ENCODE assay signal across 1 cellular context in the genomic region with DNA sequence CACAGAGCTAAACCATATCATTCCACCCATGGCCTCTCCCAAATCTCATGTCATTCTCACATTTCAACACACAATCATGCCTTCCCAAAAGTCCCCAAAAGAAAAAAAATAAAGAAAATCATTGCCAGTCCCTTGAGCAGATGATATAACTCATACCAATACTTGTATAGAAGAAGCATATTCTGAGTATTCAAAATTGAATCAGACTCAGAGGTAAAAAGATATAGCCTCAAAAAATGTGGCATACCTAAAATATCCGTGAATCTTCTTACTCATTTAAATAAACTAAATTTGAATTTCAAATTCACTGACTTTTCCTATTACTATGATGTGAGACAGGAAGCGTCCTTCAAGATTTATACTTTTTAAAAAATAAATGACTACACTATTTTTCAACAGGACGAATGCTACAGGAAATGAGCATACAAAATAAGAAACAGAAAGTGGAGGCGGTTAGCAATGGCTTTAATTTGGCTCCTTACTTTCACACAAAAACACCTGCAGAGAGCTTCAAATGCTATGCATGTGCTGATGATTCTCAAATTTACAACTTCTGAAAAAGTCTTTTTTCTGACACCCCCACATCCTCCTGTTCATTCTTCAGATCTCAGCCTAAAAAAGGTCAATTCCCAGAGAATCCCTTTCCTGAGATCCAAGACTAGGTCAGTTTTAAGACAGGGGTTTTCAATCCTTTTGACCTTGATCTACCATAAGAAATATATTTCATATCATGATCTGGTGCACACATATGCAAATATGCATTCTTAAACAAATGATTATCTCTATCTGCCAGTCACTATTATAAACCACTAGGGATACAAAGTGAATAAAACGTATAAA.
TF ChIP-seq lines count a peak whose summit lies in the region.

No MANE protein-coding gene starts in this region.

TF ChIP-seq in SK-N-SH treated with all-trans-retinoic acid at 6 μM for 48 hours, 23 proteins besides CTCF, POLR2A, EP300 and RAD21 (continued from another document):
- TF ChIP-seq, protein P1, sequence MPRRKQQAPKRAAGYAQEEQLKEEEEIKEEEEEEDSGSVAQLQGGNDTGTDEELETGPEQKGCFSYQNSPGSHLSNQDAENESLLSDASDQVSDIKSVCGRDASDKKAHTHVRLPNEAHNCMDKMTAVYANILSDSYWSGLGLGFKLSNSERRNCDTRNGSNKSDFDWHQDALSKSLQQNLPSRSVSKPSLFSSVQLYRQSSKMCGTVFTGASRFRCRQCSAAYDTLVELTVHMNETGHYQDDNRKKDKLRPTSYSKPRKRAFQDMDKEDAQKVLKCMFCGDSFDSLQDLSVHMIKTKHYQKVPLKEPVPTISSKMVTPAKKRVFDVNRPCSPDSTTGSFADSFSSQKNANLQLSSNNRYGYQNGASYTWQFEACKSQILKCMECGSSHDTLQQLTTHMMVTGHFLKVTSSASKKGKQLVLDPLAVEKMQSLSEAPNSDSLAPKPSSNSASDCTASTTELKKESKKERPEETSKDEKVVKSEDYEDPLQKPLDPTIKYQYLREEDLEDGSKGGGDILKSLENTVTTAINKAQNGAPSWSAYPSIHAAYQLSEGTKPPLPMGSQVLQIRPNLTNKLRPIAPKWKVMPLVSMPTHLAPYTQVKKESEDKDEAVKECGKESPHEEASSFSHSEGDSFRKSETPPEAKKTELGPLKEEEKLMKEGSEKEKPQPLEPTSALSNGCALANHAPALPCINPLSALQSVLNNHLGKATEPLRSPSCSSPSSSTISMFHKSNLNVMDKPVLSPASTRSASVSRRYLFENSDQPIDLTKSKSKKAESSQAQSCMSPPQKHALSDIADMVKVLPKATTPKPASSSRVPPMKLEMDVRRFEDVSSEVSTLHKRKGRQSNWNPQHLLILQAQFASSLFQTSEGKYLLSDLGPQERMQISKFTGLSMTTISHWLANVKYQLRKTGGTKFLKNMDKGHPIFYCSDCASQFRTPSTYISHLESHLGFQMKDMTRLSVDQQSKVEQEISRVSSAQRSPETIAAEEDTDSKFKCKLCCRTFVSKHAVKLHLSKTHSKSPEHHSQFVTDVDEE (CRISPR knock-in tag; IDR thresholded peaks at IDR 0.05): no peak
- TF ChIP-seq, protein P2, sequence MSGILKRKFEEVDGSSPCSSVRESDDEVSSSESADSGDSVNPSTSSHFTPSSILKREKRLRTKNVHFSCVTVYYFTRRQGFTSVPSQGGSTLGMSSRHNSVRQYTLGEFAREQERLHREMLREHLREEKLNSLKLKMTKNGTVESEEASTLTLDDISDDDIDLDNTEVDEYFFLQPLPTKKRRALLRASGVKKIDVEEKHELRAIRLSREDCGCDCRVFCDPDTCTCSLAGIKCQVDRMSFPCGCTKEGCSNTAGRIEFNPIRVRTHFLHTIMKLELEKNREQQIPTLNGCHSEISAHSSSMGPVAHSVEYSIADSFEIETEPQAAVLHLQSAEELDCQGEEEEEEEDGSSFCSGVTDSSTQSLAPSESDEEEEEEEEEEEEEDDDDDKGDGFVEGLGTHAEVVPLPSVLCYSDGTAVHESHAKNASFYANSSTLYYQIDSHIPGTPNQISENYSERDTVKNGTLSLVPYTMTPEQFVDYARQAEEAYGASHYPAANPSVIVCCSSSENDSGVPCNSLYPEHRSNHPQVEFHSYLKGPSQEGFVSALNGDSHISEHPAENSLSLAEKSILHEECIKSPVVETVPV (CRISPR knock-in tag; IDR thresholded peaks at IDR 0.05): no peak
- TF ChIP-seq, protein P3, sequence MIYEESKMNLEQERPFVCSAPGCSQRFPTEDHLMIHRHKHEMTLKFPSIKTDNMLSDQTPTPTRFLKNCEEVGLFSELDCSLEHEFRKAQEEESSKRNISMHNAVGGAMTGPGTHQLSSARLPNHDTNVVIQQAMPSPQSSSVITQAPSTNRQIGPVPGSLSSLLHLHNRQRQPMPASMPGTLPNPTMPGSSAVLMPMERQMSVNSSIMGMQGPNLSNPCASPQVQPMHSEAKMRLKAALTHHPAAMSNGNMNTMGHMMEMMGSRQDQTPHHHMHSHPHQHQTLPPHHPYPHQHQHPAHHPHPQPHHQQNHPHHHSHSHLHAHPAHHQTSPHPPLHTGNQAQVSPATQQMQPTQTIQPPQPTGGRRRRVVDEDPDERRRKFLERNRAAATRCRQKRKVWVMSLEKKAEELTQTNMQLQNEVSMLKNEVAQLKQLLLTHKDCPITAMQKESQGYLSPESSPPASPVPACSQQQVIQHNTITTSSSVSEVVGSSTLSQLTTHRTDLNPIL (CRISPR knock-in tag; IDR thresholded peaks at IDR 0.05; ENCODE audit: low read depth): no peak
- TF ChIP-seq SNAI2 (CRISPR knock-in tag; IDR thresholded peaks at IDR 0.05) (no peak), POU6F1 (CRISPR knock-in tag; IDR thresholded peaks at IDR 0.05; ENCODE audit: borderline replicate concordance, low read depth) (no peak)
TF ChIP-seq in SK-N-SH treated with all-trans-retinoic acid at 6 μM for 48 hours: peak in this region for 0.
